Comparison of ENCODE assay signal across 9 cellular contexts in the genomic region with DNA sequence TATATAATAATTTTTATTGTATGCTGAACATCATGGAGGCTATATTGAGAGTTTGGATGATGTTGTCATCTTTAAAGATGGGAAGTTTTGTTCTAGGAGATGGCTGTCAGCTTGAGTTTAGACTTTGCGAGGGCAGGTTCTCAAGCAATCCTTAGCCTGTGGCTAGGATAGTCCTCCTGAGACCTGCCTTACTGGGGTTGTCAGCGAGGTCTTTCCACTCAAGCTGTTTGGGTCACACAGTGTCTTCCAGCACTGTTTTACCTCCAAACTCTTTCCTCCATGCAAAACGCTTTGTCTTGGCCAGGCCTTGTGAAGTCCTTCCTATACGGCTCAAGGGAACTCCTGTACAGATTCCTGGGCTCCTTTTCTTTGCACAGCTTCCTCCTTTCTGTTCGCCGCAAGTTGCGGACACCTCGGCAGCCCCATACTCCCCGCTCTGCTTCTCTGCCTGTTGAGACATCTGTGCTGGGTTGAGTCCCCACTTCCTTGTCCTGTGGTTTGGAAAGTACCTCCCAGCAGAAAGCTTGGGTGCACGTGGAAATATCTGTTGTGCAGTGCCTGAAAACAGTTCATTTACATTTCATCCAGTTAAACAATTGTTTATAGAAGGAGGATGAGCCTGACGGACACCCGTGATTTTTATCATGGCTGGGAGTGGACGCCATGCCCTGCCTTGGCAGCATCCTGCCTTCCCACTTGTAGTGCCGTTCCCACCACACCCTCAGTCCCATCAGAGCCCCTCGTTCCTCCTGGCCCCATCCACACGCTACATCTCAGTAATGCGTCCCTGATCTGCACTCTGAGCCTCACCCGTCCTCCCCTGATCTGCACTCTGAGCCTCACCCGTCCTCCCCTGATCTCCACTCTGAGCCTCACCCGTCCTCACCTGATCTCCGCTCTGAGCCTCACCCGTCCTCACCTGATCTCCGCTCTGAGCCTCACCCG. TPM values are rescaled to one million over a fixed set of nuclear protein-coding genes. Genes with fewer than 3 reads are reported as not detected.
DNase-seq lines count a peak whose midpoint lies in the region; ATAC-seq and TF ChIP-seq lines count a peak whose summit lies in the region.
"Had no signal": no experiment of that assay in that cellular context is flagged by ENCODE, and none has a peak within 500 bp of the region (broad histone marks: within the 10 kb centered on the region; RNA-seq: fewer than 3 reads in every experiment).

No MANE protein-coding gene starts in this region.

- TF ChIP-seq CTCF in type B pancreatic cell (conservative IDR thresholded peaks at IDR 0.05), result no peak

- H3K27ac Mint-ChIP-seq in dendritic cell treated with granulocyte-macrophage colony-stimulating factor and Interleukin-4, amounts not matched to agents 40 ng/mL and 50 ng/mL, for 4 days, result peak overlapping the region; percentile 71
- H3K27ac Mint-ChIP-seq in type B pancreatic cell, result no peak overlapping the region

- peaks cover 28 to 50% (median 34%) of the 10 kb centered on the region in 10 experiments for H3K4me1 ChIP-seq in BLaER1 treated with 17β-estradiol and CSF1 and Interleukin-3, amounts not matched to agents 10 nM and 100 nM

- H3K4me3 Mint-ChIP-seq in dendritic cell treated with granulocyte-macrophage colony-stimulating factor and Interleukin-4, amounts not matched to agents 40 ng/mL and 50 ng/mL, for 4 days, result peak overlapping the region; percentile 48
- no peak overlapping the region for H3K4me3 Mint-ChIP-seq in type B pancreatic cell

- H3K9me3 ChIP-seq in BLaER1 treated with 17β-estradiol and CSF1 and Interleukin-3, amounts not matched to agents 10 nM and 100 nM (replicated peaks in 1 of 11), result peaks cover 1 to 13% (median 7%) of the 10 kb centered on the region in 11 experiments; a peak in 19 of 22 replicates

- ATAC-seq in HG02642 (IDR thresholded peaks at IDR 0.05; ENCODE audit: poor library complexity, unreplicated experiment) (peak; percentile 79), GM21367 (IDR thresholded peaks at IDR 0.05; ENCODE audit: unreplicated experiment) (no peak)

- no peaks in the 10 kb centered on the region; a peak in 1 of 22 replicates for H3K27me3 ChIP-seq in BLaER1 treated with 17β-estradiol and CSF1 and Interleukin-3, amounts not matched to agents 10 nM and 100 nM

- peaks cover 26% of the 10 kb centered on the region for H3K4me1 Mint-ChIP-seq in dendritic cell treated with granulocyte-macrophage colony-stimulating factor and Interleukin-4, amounts not matched to agents 40 ng/mL and 50 ng/mL, for 4 days (ENCODE audit: low read depth)
- no peaks in the 10 kb centered on the region for H3K4me1 Mint-ChIP-seq in type B pancreatic cell (ENCODE audit: unreplicated experiment)

- H3K9ac ChIP-seq in BLaER1 treated with 17β-estradiol and CSF1 and Interleukin-3, amounts not matched to agents 10 nM and 100 nM, result peak overlapping the region in 9 of 11 experiments; percentile 51 to 78 (median 71); a peak in 18 of 22 replicates

- peak; percentile 39 for DNase-seq in T-helper 22 cell (ENCODE audit: low read depth)
- peak in 2 of 3 experiments; percentile 19 to 28 for DNase-seq in stimulated activated CD4-positive, alpha-beta T cell treated with anti-CD3 and anti-CD28 coated beads, TNF-alpha, amount 100 ng/mL, for 4 hours (ENCODE audit: low read depth in 3 of 3)
- no peak for DNase-seq in SHP77 (lab: John Stamatoyannopoulos, UW)
- DNase-seq in type B pancreatic cell (ENCODE audit: extremely low spot score, unreplicated experiment), result no peak

- intact Hi-C loops in dendritic cell treated with granulocyte-macrophage colony-stimulating factor and Interleukin-4, amounts not matched to agents 40 ng/mL and 50 ng/mL, for 4 days (cut with micrococcal nuclease), result no loop called here

- H4K20me1 ChIP-seq in BLaER1 treated with 17β-estradiol and CSF1 and Interleukin-3, amounts not matched to agents 10 nM and 100 nM, result peaks cover 0 to 6% (median 0%) of the 10 kb centered on the region in 11 experiments; a peak in 3 of 22 replicates

- H3K4me3 ChIP-seq in BLaER1 treated with 17β-estradiol and CSF1 and Interleukin-3, amounts not matched to agents 10 nM and 100 nM, result peak overlapping the region in 5 of 10 experiments; percentile 4 to 51 (median 24); a peak in 8 of 20 replicates

- H3K36me3 ChIP-seq in BLaER1 treated with 17β-estradiol and CSF1 and Interleukin-3, amounts not matched to agents 10 nM and 100 nM, result no peaks in the 10 kb centered on the region

- peaks cover 26% of the 10 kb centered on the region for H3K27me3 Mint-ChIP-seq in dendritic cell treated with granulocyte-macrophage colony-stimulating factor and Interleukin-4, amounts not matched to agents 40 ng/mL and 50 ng/mL, for 4 days
- peaks cover 50% of the 10 kb centered on the region for H3K27me3 Mint-ChIP-seq in type B pancreatic cell

- no peaks in the 10 kb centered on the region for H3K36me3 Mint-ChIP-seq in dendritic cell treated with granulocyte-macrophage colony-stimulating factor and Interleukin-4, amounts not matched to agents 40 ng/mL and 50 ng/mL, for 4 days (ENCODE audit: low read depth)
- H3K36me3 Mint-ChIP-seq in type B pancreatic cell, result no peaks in the 10 kb centered on the region

- H3K9me3 Mint-ChIP-seq in dendritic cell treated with granulocyte-macrophage colony-stimulating factor and Interleukin-4, amounts not matched to agents 40 ng/mL and 50 ng/mL, for 4 days, result peaks cover 10% of the 10 kb centered on the region
- H3K9me3 Mint-ChIP-seq in type B pancreatic cell, result no peaks in the 10 kb centered on the region

- peak overlapping the region; percentile 7 to 88 (median 79); a peak in 20 of 22 replicates for H3K27ac ChIP-seq in BLaER1 treated with 17β-estradiol and CSF1 and Interleukin-3, amounts not matched to agents 10 nM and 100 nM

- peak overlapping the region; percentile 71 to 93 (median 81) for H3K4me2 ChIP-seq in BLaER1 treated with 17β-estradiol and CSF1 and Interleukin-3, amounts not matched to agents 10 nM and 100 nM

RNA-seq across cellular contexts. Expression of a gene that starts 55.0 kb away (rescaled TPM):
- total RNA-seq in type B pancreatic cell (ENCODE audit: low replicate concordance), result 8.9 and 9.4 TPM in 2 replicates
- total RNA-seq: SK-MEL-5 had no signal

Comparison
In these comparisons a context has a peak if more than half of its experiments do, and no peak if none do; other contexts are left out.
1. DNase-seq: peak in T-helper 22 cell (single experiment) and stimulated activated CD4-positive, alpha-beta T cell treated with anti-CD3 and anti-CD28 coated beads, TNF-alpha, amount 100 ng/mL, for 4 hours (2 of 3); none in SHP77 (0 of 2) and type B pancreatic cell (single experiment).